8 cellular contexts compared by ENCODE assay signal in genomic region chrX:40539214-40540142, GRCh38. TPM values are rescaled to one million over a fixed set of nuclear protein-coding genes. Genes with fewer than 3 reads are reported as not detected.
DNase-seq lines count a peak whose midpoint lies in the region; ATAC-seq and TF ChIP-seq lines count a peak whose summit lies in the region.

No MANE protein-coding gene starts in this region.

- peak overlapping the region; percentile 27 for H3K4me3 ChIP-seq in Jurkat, Clone E6-1 (ENCODE audit: low read length)
- H3K4me3 ChIP-seq in mesendoderm (ENCODE audit: low read length), result no peak overlapping the region

- no peak for TF ChIP-seq CTCF in brain (conservative IDR thresholded peaks at IDR 0.05)

- H3K56ac ChIP-seq in mesendoderm (ENCODE audit: low read length), result peak overlapping the region; percentile 34

- H3K4me1 Mint-ChIP-seq in brain, result peaks cover 22% of the 10 kb centered on the region

- no peaks in the 10 kb centered on the region for H3K27me3 ChIP-seq in mesendoderm (ENCODE audit: insufficient read depth, low read length, poor library complexity)

- no peak overlapping the region for H2AK5ac ChIP-seq in mesendoderm (ENCODE audit: low read length)

- H3K4ac ChIP-seq in mesendoderm (ENCODE audit: low read depth, low read length), result no peak overlapping the region

- H3K23ac ChIP-seq in mesendoderm (ENCODE audit: low read length), result no peak overlapping the region

- H3K36me3 ChIP-seq in mesendoderm (ENCODE audit: control insufficient read depth, insufficient read depth, low read length), result no peaks in the 10 kb centered on the region

- H3K4me3 Mint-ChIP-seq in brain, result no peak overlapping the region

- no peak overlapping the region for H3K27ac ChIP-seq in mesendoderm (ENCODE audit: low read depth, low read length)

- H4K5ac ChIP-seq in mesendoderm (ENCODE audit: low read length), result no peak overlapping the region

- H3K9ac ChIP-seq in mesendoderm (ENCODE audit: low read length), result no peak overlapping the region

- no peak overlapping the region for H3K4me2 ChIP-seq in mesendoderm (ENCODE audit: low read length)

- no peak overlapping the region for H4K8ac ChIP-seq in mesendoderm (ENCODE audit: low read depth, low read length)

- H3K9me3 Mint-ChIP-seq in brain, result peaks cover 0 to 5% (median 0%) of the 10 kb centered on the region in 5 experiments

- ATAC-seq in HG03108 (IDR thresholded peaks at IDR 0.05; ENCODE audit: unreplicated experiment), result no peak

- H3K27me3 Mint-ChIP-seq in brain, result no peaks in the 10 kb centered on the region

- no peaks in the 10 kb centered on the region for H3K4me1 ChIP-seq in mesendoderm (ENCODE audit: control insufficient read depth, low read depth, low read length)

- no peak overlapping the region for H3K18ac ChIP-seq in mesendoderm (ENCODE audit: low read length)

- H3K79me1 ChIP-seq in mesendoderm (ENCODE audit: low read length), result no peaks in the 10 kb centered on the region

- H2BK120ac ChIP-seq in mesendoderm (ENCODE audit: low read depth, low read length), result no peak overlapping the region

- no peak overlapping the region for H2BK15ac ChIP-seq in mesendoderm (replicated peaks; ENCODE audit: low read depth)

- no peaks in the 10 kb centered on the region for H3K79me2 ChIP-seq in mesendoderm (ENCODE audit: control insufficient read depth, insufficient read depth, low read length)

- WGBS in mesendoderm (ENCODE audit: extremely low coverage, insufficient coverage, low lambda C conversion rate), result no CpG with 5 or more reads among the region's 20 CpGs

- peak overlapping the region in 3 of 5 experiments; percentile 20 to 34 (median 30) for H3K27ac Mint-ChIP-seq in brain

- no peaks in the 10 kb centered on the region for H3K36me3 Mint-ChIP-seq in brain

- H2BK5ac ChIP-seq in mesendoderm (ENCODE audit: low read length), result no peak overlapping the region

- DNase-seq in AG20443 (ENCODE audit: low spot score) (peak; percentile 82), GM19238 (ENCODE audit: insufficient read length, low spot score) (peak; percentile 8), UCSD-AML1 (lab: John Stamatoyannopoulos, UW; ENCODE audit: unreplicated experiment) (peak; percentile 75), mesendoderm (peak; percentile 59)
- DNase-seq in Jurkat, Clone E6-1 (ENCODE audit: low read depth, low spot score), result peak; percentile 74
- DNase-seq in stimulated activated CD8-positive, alpha-beta memory T cell treated with anti-CD3 and anti-CD28 coated beads, Interleukin-7, amount 100 ng/mL, for 4 hours (ENCODE audit: low read depth in 2 of 2), result peak; percentile 26 to 42

RNA-seq across cellular contexts. Expression of gene ATP6AP2, which starts 41.3 kb away (rescaled TPM):
- polyA plus RNA-seq in Jurkat, Clone E6-1 (2012; ENCODE audit: insufficient read depth, insufficient read length), result 74.9 TPM
- 89.5 TPM for polyA plus RNA-seq in brain (ENCODE audit: insufficient read depth, low read depth, low replicate concordance)
- polyA plus RNA-seq in mesendoderm (2013, experiment 1 of 2), result 36.0 TPM
- polyA plus RNA-seq in mesendoderm (2013, experiment 2 of 2), result 33.4 TPM

Comparison
In these comparisons a context has a peak if more than half of its experiments do, and no peak if none do; other contexts are left out.
1. DNase-seq: peak in every context shown above with its lines; median percentile 82 in AG20443; 75 in UCSD-AML1; 74 in Jurkat, Clone E6-1; 59 in mesendoderm; 34 in stimulated activated CD8-positive, alpha-beta memory T cell treated with anti-CD3 and anti-CD28 coated beads, Interleukin-7, amount 100 ng/mL, for 4 hours; 8 in GM19238.